8 cellular contexts compared by ENCODE assay signal in the genomic region with DNA sequence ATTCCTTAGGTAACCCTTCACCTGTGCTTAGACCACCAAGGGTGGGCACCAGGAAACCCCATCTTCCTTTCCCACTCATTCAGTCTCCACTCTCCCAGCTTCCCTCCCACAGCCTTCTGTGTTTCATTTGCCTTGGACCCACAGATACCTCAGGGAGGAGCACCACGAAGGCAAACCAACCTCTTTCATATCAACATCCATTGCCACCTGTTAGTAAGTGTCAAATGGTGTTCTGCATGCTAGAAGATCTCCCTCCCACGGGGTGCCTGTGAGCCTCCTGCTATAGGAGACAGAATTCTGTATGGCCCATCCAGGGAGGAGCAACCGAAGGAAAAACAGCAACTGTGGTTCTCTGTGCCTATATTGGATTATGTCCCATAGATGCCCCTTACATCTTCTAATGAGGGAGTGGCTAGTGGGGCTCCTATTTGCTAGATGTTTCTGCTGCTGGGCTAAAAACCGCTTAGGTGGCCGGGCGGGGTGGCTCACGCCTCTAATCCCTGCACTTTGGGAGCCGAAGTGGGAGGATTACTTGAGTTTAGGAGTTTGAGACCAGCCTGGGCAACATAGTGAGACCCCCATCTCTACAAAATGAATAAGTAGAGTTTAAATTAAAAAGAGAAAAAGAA. TPM values are rescaled to one million over a fixed set of nuclear protein-coding genes. Genes with fewer than 3 reads are reported as not detected.
DNase-seq lines count a peak whose midpoint lies in the region; ATAC-seq, FAIRE-seq and TF ChIP-seq lines count a peak whose summit lies in the region.

No MANE protein-coding gene starts in this region.

- ATAC-seq in heart right ventricle = no peak
- no peak for ATAC-seq in GM18861 (IDR thresholded peaks at IDR 0.05; ENCODE audit: unreplicated experiment)
- no peak for ATAC-seq in HG03442 (IDR thresholded peaks at IDR 0.05; ENCODE audit: unreplicated experiment)

- H3K27ac Mint-ChIP-seq in astrocyte (ENCODE audit: unreplicated experiment) = peak overlapping the region; percentile 10
- peak overlapping the region; percentile 31 for H3K27ac Mint-ChIP-seq in mesothelial cell of epicardium
- H3K27ac Mint-ChIP-seq in type B pancreatic cell = peak overlapping the region; percentile 5

- WGBS in heart right ventricle, 2 donors = 83 to 84% methylated on average over 8 of the region's 8 CpGs

- H3K4me1 Mint-ChIP-seq in astrocyte (ENCODE audit: low read depth, unreplicated experiment) (no peaks in the 10 kb centered on the region), mesothelial cell of epicardium (peaks cover 2% of the 10 kb centered on the region), type B pancreatic cell (ENCODE audit: unreplicated experiment) (peaks cover 6% of the 10 kb centered on the region)

- no peaks in the 10 kb centered on the region for H4K20me1 ChIP-seq in astrocyte (ENCODE audit: insufficient read depth, low read length)

- no peaks in the 10 kb centered on the region for H3K36me3 Mint-ChIP-seq in astrocyte (ENCODE audit: low read depth, unreplicated experiment)
- H3K36me3 Mint-ChIP-seq in mesothelial cell of epicardium = peaks cover 2% of the 10 kb centered on the region
- peaks cover 4% of the 10 kb centered on the region for H3K36me3 Mint-ChIP-seq in type B pancreatic cell

- DNase-seq in heart right ventricle (no peak), cardiac septum (ENCODE audit: low spot score) (no peak), astrocyte (ENCODE audit: low read depth) (no peak), mesothelial cell of epicardium (ENCODE audit: low spot score in 2 of 2, unreplicated experiment in 2 of 2) (no peak), type B pancreatic cell (ENCODE audit: extremely low spot score, unreplicated experiment) (peak; percentile 15), AG20443 (ENCODE audit: low spot score) (no peak)

- peak overlapping the region; percentile 75 for H3K4me2 ChIP-seq in astrocyte (ENCODE audit: low read length)

- TF ChIP-seq CTCF in heart right ventricle (IDR thresholded peaks at IDR 0.05) (no peak), astrocyte (IDR thresholded peaks at IDR 0.05; ENCODE audit: insufficient read depth, low read depth, low read length) (no peak), mesothelial cell of epicardium (IDR thresholded peaks at IDR 0.05; ENCODE audit: unreplicated experiment) (no peak), type B pancreatic cell (conservative IDR thresholded peaks at IDR 0.05) (no peak)

- H3K4me3 ChIP-seq in heart right ventricle (peak overlapping the region in 8 of 10 donors; percentile 4 to 45 (median 34)), astrocyte (ENCODE audit: insufficient read depth, low read depth, low read length) (peak overlapping the region; percentile 29)

- intact Hi-C loops in heart right ventricle (cut with DNase I) = loop anchor here (1.0 to 10.0 kb wide), 9 partner anchors 51 to 202 kb away; a partner anchor contains a TSS
- intact Hi-C loops in cardiac septum (cut with DNase I) = loop anchor here (1.0 to 5.0 kb wide), 3 partner anchors 51 to 201 kb away; a partner anchor contains a TSS

- H3K9me3 ChIP-seq in heart right ventricle = peaks cover 0 to 17% (median 0%) of the 10 kb centered on the region in 11 donors
- H3K9me3 ChIP-seq in astrocyte (ENCODE audit: insufficient read depth, low read depth, low read length) = peaks cover 1% of the 10 kb centered on the region

- H3K79me2 ChIP-seq in astrocyte (ENCODE audit: insufficient read depth, low read length) = no peaks in the 10 kb centered on the region

- FAIRE-seq in astrocyte (lab: Jason Lieb, UNC) = no peak

- no peaks in the 10 kb centered on the region for H3K27me3 Mint-ChIP-seq in astrocyte (ENCODE audit: low read depth, unreplicated experiment)
- H3K27me3 Mint-ChIP-seq in mesothelial cell of epicardium (ENCODE audit: low read depth) = no peaks in the 10 kb centered on the region
- H3K27me3 Mint-ChIP-seq in type B pancreatic cell = no peaks in the 10 kb centered on the region

- peak overlapping the region; percentile 43 for H3K4me3 Mint-ChIP-seq in astrocyte (ENCODE audit: unreplicated experiment)
- H3K4me3 Mint-ChIP-seq in mesothelial cell of epicardium = peak overlapping the region; percentile 67
- peak overlapping the region; percentile 80 for H3K4me3 Mint-ChIP-seq in type B pancreatic cell

- H3K4me1 ChIP-seq in heart right ventricle (peaks cover 3 to 26% (median 10%) of the 10 kb centered on the region in 9 donors), astrocyte (ENCODE audit: insufficient read depth, low read length) (peaks cover 11% of the 10 kb centered on the region)

- peak overlapping the region; percentile 71 for H2AFZ ChIP-seq in astrocyte (ENCODE audit: low read depth, low read length)

- peak overlapping the region; percentile 73 for H3K9ac ChIP-seq in astrocyte (ENCODE audit: low read length)

- peak overlapping the region in 9 of 10 donors; percentile 18 to 87 (median 49) for H3K27ac ChIP-seq in heart right ventricle
- peak overlapping the region; percentile 64 for H3K27ac ChIP-seq in astrocyte (ENCODE audit: low read depth, low read length)

- H3K36me3 ChIP-seq in heart right ventricle (no peaks in the 10 kb centered on the region), astrocyte (ENCODE audit: insufficient read depth, low read length) (no peaks in the 10 kb centered on the region)

- H3K9me3 Mint-ChIP-seq in astrocyte (ENCODE audit: unreplicated experiment) (peaks cover 8% of the 10 kb centered on the region), mesothelial cell of epicardium (peaks cover 13% of the 10 kb centered on the region), type B pancreatic cell (peaks cover 12% of the 10 kb centered on the region)

- H3K27me3 ChIP-seq in heart right ventricle (no peaks in the 10 kb centered on the region), astrocyte (ENCODE audit: insufficient read depth, low read length) (no peaks in the 10 kb centered on the region)

RNA-seq across cellular contexts. Expression of a gene that starts 25.6 kb away (rescaled TPM):
- total RNA-seq in heart right ventricle (10 to 100 TPM; 27.4 to 37.5 (median 31.5) TPM), cardiac septum (31.3 TPM), astrocyte (23.9 and 25.0 TPM in 2 replicates), mesothelial cell of epicardium (34.3 to 35.3 TPM (median 35.1 TPM) in 3 replicates), type B pancreatic cell (ENCODE audit: low replicate concordance) (18.1 and 34.1 TPM in 2 replicates)
- 10 to 100 TPM in 1 of 2 donors, 1 to 10 TPM in 1; 9.9 to 22.7 TPM for polyA plus RNA-seq in heart right ventricle
